27 cellular contexts compared by ENCODE assay signal in genomic region chr7:82419200-82419599, GRCh38. TPM values are rescaled to one million over a fixed set of nuclear protein-coding genes. Genes with fewer than 3 reads are reported as not detected.
A peak's percentile ranks its signal among the peaks of the same experiment; 100 is the strongest.
DNase-seq lines count a peak whose midpoint lies in the region; ATAC-seq and TF ChIP-seq lines count a peak whose summit lies in the region.
"Had no signal": no experiment of that assay in that cellular context is flagged by ENCODE, and none has a peak within 500 bp of the region (broad histone marks: within the 10 kb centered on the region; RNA-seq: fewer than 3 reads in every experiment).

No MANE protein-coding gene starts in this region.

- intact Hi-C loops in heart right ventricle (cut with DNase I) (loop anchor here in 1 of 10 donors (10.0 kb wide), 1 partner anchor 56 kb away; no protein-coding TSS in a partner anchor), upper lobe of right lung (cut with DNase I) (no loop called here)

- peaks cover 0 to 8% (median 0%) of the 10 kb centered on the region in 11 donors for H3K9me3 ChIP-seq in heart right ventricle
- H3K9me3 ChIP-seq in upper lobe of right lung = no peaks in the 10 kb centered on the region
- H3K9me3 ChIP-seq: esophagus squamous epithelium, gastroesophageal sphincter, Peyer's patch had no signal

- DNase-seq in COLO668 (lab: John Stamatoyannopoulos, UW; ENCODE audit: unreplicated experiment) (peak; percentile 42), NCI-H1105 (lab: John Stamatoyannopoulos, UW) (peak; percentile 27), heart right ventricle (peak; percentile 44 to 62), upper lobe of right lung (no peak), hypothalamus (lab: John Stamatoyannopoulos, UW) (no peak)
- DNase-seq: activated CD4-positive, CD25-positive, alpha-beta regulatory T cell; activated CD8-positive, alpha-beta T cell treated with anti-CD3 and anti-CD28 coated beads for 36 hours; activated naive CD4-positive, alpha-beta T cell treated with anti-CD3 and anti-CD28 coated beads, Interleukin-2, amount 10 ng/mL, durations not matched to agents 7 days and 5 days; activated T-cell treated with anti-CD3 and anti-CD28 coated beads, Interleukin-2, amount 50 U/mL, for 48 hours; aorta; cerebellar nuclear complex; effector memory CD8-positive, alpha-beta T cell; esophagus squamous epithelium; GM23248; left colon; MV-4-11; nephron progenitor cell; Peyer's patch; stimulated activated CD4-positive, alpha-beta T cell treated with anti-CD3 and anti-CD28 coated beads, Interleukin-1b, Interleukin-23, amount 100 ng/mL, for 48 hours; stimulated activated naive B cell treated with anti-CD40 and anti-IgM and Interleukin-4, amounts not matched to agents 10 μg/mL and 1 μg/mL and 100 μg/mL, for 72 hours had no signal

- H3K4me1 ChIP-seq in heart right ventricle (peaks cover 0 to 68% (median 11%) of the 10 kb centered on the region in 9 donors), upper lobe of right lung (no peaks in the 10 kb centered on the region)
- H3K4me1 ChIP-seq: esophagus squamous epithelium, Peyer's patch had no signal

- 31 to 51% methylated on average over 1 of the region's 1 CpG for WGBS in heart right ventricle, 2 donors

- TF ChIP-seq CTCF in heart right ventricle (IDR thresholded peaks at IDR 0.05) (no peak), upper lobe of right lung (IDR thresholded peaks at IDR 0.05) (no peak)

- ATAC-seq in SK-N-SH treated with all-trans-retinoic acid at 6 μM for 48 hours = peak; percentile 35; the same call in 1 of the 3 replicates
- peak in 6 of 8 donors; percentile 57 to 86 (median 70) for ATAC-seq in heart right ventricle
- no peak for ATAC-seq in GM19467 (IDR thresholded peaks at IDR 0.05; ENCODE audit: unreplicated experiment)
- no peak for ATAC-seq in upper lobe of right lung
- ATAC-seq in GM21526 (IDR thresholded peaks at IDR 0.05; ENCODE audit: low FRiP score, unreplicated experiment) = no peak
- ATAC-seq: activated CD8-positive, alpha-beta T cell treated with anti-CD3 and anti-CD28 coated beads for 36 hours; effector memory CD8-positive, alpha-beta T cell; gastroesophageal sphincter; GM12878; left colon; stimulated activated naive B cell treated with anti-CD40 and anti-IgM and Interleukin-4, amounts not matched to agents 10 μg/mL and 1 μg/mL and 100 μg/mL, for 72 hours had no signal

- no peaks in the 10 kb centered on the region for H3K36me3 ChIP-seq in heart right ventricle
- H3K36me3 ChIP-seq in upper lobe of right lung = no peaks in the 10 kb centered on the region
- H3K36me3 ChIP-seq: esophagus squamous epithelium, gastroesophageal sphincter, Peyer's patch had no signal

- H3K4me3 ChIP-seq in heart right ventricle = no peak overlapping the region
- H3K4me3 ChIP-seq in upper lobe of right lung = no peak overlapping the region
- H3K4me3 ChIP-seq: esophagus squamous epithelium, gastroesophageal sphincter, GM12878, GM23248, Peyer's patch had no signal

- H3K27me3 ChIP-seq in heart right ventricle = no peaks in the 10 kb centered on the region
- no peaks in the 10 kb centered on the region for H3K27me3 ChIP-seq in upper lobe of right lung
- H3K27me3 ChIP-seq: esophagus squamous epithelium, gastroesophageal sphincter, Peyer's patch had no signal

- H3K27ac ChIP-seq in heart right ventricle = no peak overlapping the region
- no peak overlapping the region for H3K27ac ChIP-seq in upper lobe of right lung
- H3K27ac ChIP-seq: esophagus squamous epithelium, gastroesophageal sphincter, GM23248, KMS-11, Peyer's patch had no signal

TF ChIP-seq in SK-N-SH treated with all-trans-retinoic acid at 6 μM for 48 hours, 23 proteins besides CTCF, POLR2A, EP300 and RAD21:
- TF ChIP-seq ZNF70 (CRISPR knock-in tag; IDR thresholded peaks at IDR 0.05) (peak; percentile 40; the same call in 1 of the 2 replicates), TSHZ2 (CRISPR knock-in tag; IDR thresholded peaks at IDR 0.05) (peak; percentile 84; the same call in 1 of the 2 replicates), GLIS3 (CRISPR knock-in tag; IDR thresholded peaks at IDR 0.05) (peak; percentile 66; the same call in 1 of the 2 replicates), CSRNP3 (CRISPR knock-in tag; IDR thresholded peaks at IDR 0.05) (no peak), TCF4 (CRISPR knock-in tag; IDR thresholded peaks at IDR 0.05; ENCODE audit: borderline replicate concordance) (peak; percentile 86)

RNA-seq across cellular contexts. Expression of gene CACNA2D1, which starts 24.4 kb away (rescaled TPM):
- total RNA-seq in heart right ventricle (100 to 1,000 TPM in 4 of 10 donors, 10 to 100 TPM in 6; 34.0 to 131 (median 81.6) TPM), upper lobe of right lung (10.3 TPM)
- polyA plus RNA-seq in heart right ventricle = 10 to 100 TPM in 1 of 2 donors, 1 to 10 TPM in 1; 7.0 to 19.4 TPM
- total RNA-seq: activated CD8-positive, alpha-beta T cell treated with anti-CD3 and anti-CD28 coated beads for 36 hours; T-helper 2 cell treated with Interferon-gamma antibody and Interleukin-4, amounts not matched to agents 100 ng/mL and 5 ng/mL, for 36 hours had no signal

Comparison
In these comparisons a context has a peak if more than half of its experiments do, and no peak if none do; other contexts are left out.
1. DNase-seq: peak in COLO668 (single experiment), NCI-H1105 (single experiment) and heart right ventricle (2 of 2); none in upper lobe of right lung (single experiment) and hypothalamus (0 of 51).
2. ATAC-seq: peak in SK-N-SH treated with all-trans-retinoic acid at 6 μM for 48 hours (single experiment) and heart right ventricle (6 of 8); none in GM19467 (single experiment), upper lobe of right lung (single experiment) and GM21526 (single experiment).